ENCODE assay signal across 9 cellular contexts in genomic region chr10:97715259-97715874, GRCh38.
A peak's percentile ranks its signal among the peaks of the same experiment; 100 is the strongest.
DNase-seq lines count a peak whose midpoint lies in the region; ATAC-seq and TF ChIP-seq lines count a peak whose summit lies in the region.
"Had no signal": no experiment of that assay in that cellular context is flagged by ENCODE, and none has a peak within 500 bp of the region (broad histone marks: within the 10 kb centered on the region; RNA-seq: fewer than 3 reads in every experiment).

No MANE protein-coding gene starts in this region.

- peak overlapping the region; percentile 94 for H3K4me3 Mint-ChIP-seq in stimulated activated naive CD8-positive, alpha-beta T cell treated with anti-CD3 and anti-CD28 coated beads, Interleukin-15, Interleukin-2, amounts not matched to agents 100 ng/mL and 50 ng/mL, for 24 hours

- H3K4me1 ChIP-seq in muscle layer of duodenum (ENCODE audit: control insufficient read depth in 1 of 2, insufficient read depth in 2 of 2, low read length in 2 of 2) = peaks cover 21 to 46% of the 10 kb centered on the region in 2 donors

- peaks cover 2 to 4% of the 10 kb centered on the region in 2 donors for H3K36me3 ChIP-seq in muscle layer of duodenum (ENCODE audit: control insufficient read depth in 1 of 2, insufficient read depth in 2 of 2, low read length in 2 of 2)

- no peaks in the 10 kb centered on the region for H3K9me3 Mint-ChIP-seq in stimulated activated naive CD8-positive, alpha-beta T cell treated with anti-CD3 and anti-CD28 coated beads, Interleukin-15, Interleukin-2, amounts not matched to agents 100 ng/mL and 50 ng/mL, for 24 hours

- H3K27me3 ChIP-seq in muscle layer of duodenum (ENCODE audit: low read depth, low read length) = no peaks in the 10 kb centered on the region

- DNase-seq in stimulated activated naive CD8-positive, alpha-beta T cell treated with anti-CD3 and anti-CD28 coated beads, Interleukin-15, Interleukin-2, amounts not matched to agents 100 U/mL and 50 U/mL, for 24 hours = no peak
- DNase-seq in choroid plexus epithelial cell (ENCODE audit: low read depth) (no peak), pons (ENCODE audit: low spot score) (no peak), GM10266 (ENCODE audit: extremely low spot score) (no peak)
- DNase-seq: NCI-H510A had no signal

- H3K4me3 ChIP-seq in choroid plexus epithelial cell (ENCODE audit: low read depth, low read length) = peak overlapping the region; percentile 86
- H3K4me3 ChIP-seq in muscle layer of duodenum (ENCODE audit: low read depth in 1 of 2, low read length in 2 of 2) = peak overlapping the region; percentile 60 to 65

- H3K9me3 ChIP-seq in muscle layer of duodenum (ENCODE audit: control insufficient read depth in 1 of 2, low read length in 2 of 2) = no peaks in the 10 kb centered on the region

- H3K27me3 Mint-ChIP-seq in stimulated activated naive CD8-positive, alpha-beta T cell treated with anti-CD3 and anti-CD28 coated beads, Interleukin-15, Interleukin-2, amounts not matched to agents 100 ng/mL and 50 ng/mL, for 24 hours = peaks cover 21% of the 10 kb centered on the region

- TF ChIP-seq CTCF in choroid plexus epithelial cell (conservative IDR thresholded peaks at IDR 0.05; ENCODE audit: low read depth, low read length) (no peak), GM10266 (IDR thresholded peaks at IDR 0.05; ENCODE audit: control insufficient read depth, insufficient read depth, low read depth, missing control alignments) (no peak)

- ATAC-seq in stimulated activated naive CD8-positive, alpha-beta T cell treated with anti-CD3 and anti-CD28 coated beads, Interleukin-15, Interleukin-2, amounts not matched to agents 100 U/mL and 50 U/mL, for 24 hours = no peak
- ATAC-seq in GM18519 (IDR thresholded peaks at IDR 0.05; ENCODE audit: low FRiP score, unreplicated experiment) (no peak), GM18868 (IDR thresholded peaks at IDR 0.05; ENCODE audit: unreplicated experiment) (no peak)

- peak overlapping the region; percentile 84 for H3K27ac ChIP-seq in muscle layer of duodenum (ENCODE audit: low read length)

- peak overlapping the region; percentile 49 for H3K27ac Mint-ChIP-seq in stimulated activated naive CD8-positive, alpha-beta T cell treated with anti-CD3 and anti-CD28 coated beads, Interleukin-15, Interleukin-2, amounts not matched to agents 100 ng/mL and 50 ng/mL, for 24 hours

- H3K4me1 Mint-ChIP-seq in stimulated activated naive CD8-positive, alpha-beta T cell treated with anti-CD3 and anti-CD28 coated beads, Interleukin-15, Interleukin-2, amounts not matched to agents 100 ng/mL and 50 ng/mL, for 24 hours (ENCODE audit: low read depth) = peaks cover 9% of the 10 kb centered on the region

- no peaks in the 10 kb centered on the region for H3K36me3 Mint-ChIP-seq in stimulated activated naive CD8-positive, alpha-beta T cell treated with anti-CD3 and anti-CD28 coated beads, Interleukin-15, Interleukin-2, amounts not matched to agents 100 ng/mL and 50 ng/mL, for 24 hours (ENCODE audit: low read depth)
